ENCODE assay signal across 25 cellular contexts in the genomic region with DNA sequence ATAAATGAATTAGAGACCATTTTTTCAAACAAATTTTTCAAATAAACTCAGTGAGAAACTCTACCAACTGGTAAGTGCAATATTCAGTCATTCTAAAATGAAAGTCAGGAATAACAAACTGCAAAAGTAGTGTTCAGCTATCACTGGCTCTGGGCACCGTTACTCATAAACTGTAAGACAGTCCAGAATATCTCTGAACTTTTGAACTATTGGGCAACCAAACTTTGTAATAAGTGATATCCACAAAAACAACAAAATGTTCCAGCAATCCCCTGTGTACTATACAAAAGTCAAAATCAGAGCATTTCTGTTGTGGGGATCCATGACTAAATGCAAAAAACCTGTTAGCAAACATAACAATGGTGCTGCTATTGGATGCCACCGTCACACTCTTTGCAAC. TPM values are rescaled to one million over a fixed set of nuclear protein-coding genes. Genes with fewer than 3 reads are reported as not detected.
DNase-seq lines count a peak whose midpoint lies in the region; ATAC-seq, FAIRE-seq and TF ChIP-seq lines count a peak whose summit lies in the region.
"Had no signal": no experiment of that assay in that cellular context is flagged by ENCODE, and none has a peak within 500 bp of the region (broad histone marks: within the 10 kb centered on the region; RNA-seq: fewer than 3 reads in every experiment).

No MANE protein-coding gene starts in this region.

- TF ChIP-seq POLR2A in GM12892 (IDR thresholded peaks at IDR 0.05; ENCODE audit: low read depth, low read length) (no peak), gastroesophageal sphincter (IDR thresholded peaks at IDR 0.05) (no peak)

- ATAC-seq in gastroesophageal sphincter (peak; percentile 79), psoas muscle (peak; percentile 49 to 82 (median 55)), HG03045 (IDR thresholded peaks at IDR 0.05; ENCODE audit: unreplicated experiment) (no peak), GM21526 (IDR thresholded peaks at IDR 0.05; ENCODE audit: low FRiP score, unreplicated experiment) (no peak)
- ATAC-seq: activated CD4-positive, alpha-beta T cell treated with anti-CD3 and anti-CD28 coated beads for 36 hours; CD8-positive, alpha-beta T cell; stimulated activated naive CD8-positive, alpha-beta T cell treated with anti-CD3 and anti-CD28 coated beads, Interleukin-15, amount 100 ng/mL, for 72 hours had no signal

- TF ChIP-seq EP300 in gastroesophageal sphincter (IDR thresholded peaks at IDR 0.05): no peak

- intact Hi-C loops in psoas muscle (cut with DNase I): no loop called here

- H3K36me3 ChIP-seq in gastroesophageal sphincter: peaks cover 0 to 66% of the 10 kb centered on the region in 2 donors
- peaks cover 6 to 95% of the 10 kb centered on the region in 2 donors for H3K36me3 ChIP-seq in psoas muscle (ENCODE audit: insufficient read depth in 1 of 2, low read depth in 1 of 2)

- 34 to 84% methylated on average over 2 of the region's 2 CpGs for WGBS in gastroesophageal sphincter (ENCODE audit: low coverage in 1 of 2), 2 donors
- whole genome bisulfite sequencing in psoas muscle, 3 donors: 0 to 85% (median 26%) methylated on average over 2 of the region's 2 CpGs

- H3K27ac ChIP-seq in gastroesophageal sphincter: no peak overlapping the region
- H3K27ac ChIP-seq in psoas muscle: peak overlapping the region; percentile 2
- H3K27ac ChIP-seq: prostate gland, transverse colon had no signal

- H3K27me3 ChIP-seq in gastroesophageal sphincter (no peaks in the 10 kb centered on the region), psoas muscle (ENCODE audit: insufficient read depth in 3 of 3, low read length in 2 of 3) (no peaks in the 10 kb centered on the region)
- H3K27me3 ChIP-seq: transverse colon had no signal

- H3K4me3 ChIP-seq in gastroesophageal sphincter (no peak overlapping the region), psoas muscle (no peak overlapping the region)
- H3K4me3 ChIP-seq: prostate gland, transverse colon had no signal

- DNase-seq in GM12892 (ENCODE audit: insufficient read length): no peak
- DNase-seq in amniotic epithelial cell (ENCODE audit: low read depth): peak; percentile 92
- DNase-seq in psoas muscle: no peak
- no peak for DNase-seq in activated CD4-positive, CD25-positive, alpha-beta regulatory T cell (lab: John Stamatoyannopoulos, UW)
- DNase-seq in NCI-H510A treated with DMSO at 0.1 percent for 48 hours (lab: John Stamatoyannopoulos, UW): no peak
- DNase-seq: activated CD4-positive, alpha-beta T cell treated with anti-CD3 and anti-CD28 coated beads for 36 hours; CD8-positive, alpha-beta T cell; cortex of kidney; DMS53; H7; Kasumi-1; NCI-H1436; NCI-H774; nephron progenitor cell; OCI-M1; SHP77; stimulated activated CD4-positive, alpha-beta T cell treated with anti-CD3 and anti-CD28 coated beads, Interleukin-4, amount 100 ng/mL, for 4 hours; stimulated activated naive CD8-positive, alpha-beta T cell treated with anti-CD3 and anti-CD28 coated beads, Interleukin-15, amount 100 ng/mL, for 72 hours; transverse colon had no signal

- no peaks in the 10 kb centered on the region for H3K4me1 ChIP-seq in gastroesophageal sphincter
- H3K4me1 ChIP-seq in psoas muscle: peaks cover 12% of the 10 kb centered on the region
- H3K4me1 ChIP-seq: prostate gland, transverse colon had no signal

- no peaks in the 10 kb centered on the region for H3K9me3 ChIP-seq in gastroesophageal sphincter
- no peaks in the 10 kb centered on the region for H3K9me3 ChIP-seq in psoas muscle
- H3K9me3 ChIP-seq: prostate gland, transverse colon had no signal

- no peak for TF ChIP-seq CTCF in gastroesophageal sphincter (IDR thresholded peaks at IDR 0.05)
- TF ChIP-seq CTCF in psoas muscle (IDR thresholded peaks at IDR 0.05): no peak

- FAIRE-seq in GM12892 (lab: Jason Lieb, UNC): peak; percentile 5
- FAIRE-seq: HTR-8/SVneo, TTC549 had no signal

RNA-seq across cellular contexts. Expression of a gene that starts 56.3 kb away (rescaled TPM):
- polyA plus RNA-seq in GM12892 (2012; ENCODE audit: missing spikeins): 22.6 TPM
- total RNA-seq in gastroesophageal sphincter (10 to 100 TPM; 54.9 to 82.7 (median 70.5) TPM), psoas muscle (10 to 100 TPM; 59.9 to 83.6 (median 70.3) TPM)
- polyA plus RNA-seq in psoas muscle: 10 to 100 TPM; 19.1 to 66.5 (median 46.3) TPM

Comparison
In these comparisons a context has a peak if more than half of its experiments do, and no peak if none do; other contexts are left out.
1. ATAC-seq: peak in gastroesophageal sphincter (single experiment) and psoas muscle (4 of 4); none in HG03045 (single experiment) and GM21526 (single experiment).